ENCODE assay signal across 1 cellular context in genomic region chr6:28587011-28587745, GRCh38.
TF ChIP-seq lines count a peak whose summit lies in the region.

No MANE protein-coding gene starts in this region.

TF ChIP-seq in HEK293, 187 proteins besides CTCF, POLR2A, EP300 and RAD21 (continued from another document and continues in another):
- TF ChIP-seq PRDM2 (tag by site-specific recombination; IDR thresholded peaks at IDR 0.05; ENCODE audit: borderline replicate concordance) (no peak), ZSCAN16 (tag by site-specific recombination; IDR thresholded peaks at IDR 0.05) (peak; percentile 80), ZNF140 (tag by site-specific recombination; IDR thresholded peaks at IDR 0.05) (no peak), ZNF639 (tag by site-specific recombination; IDR thresholded peaks at IDR 0.05) (peak; percentile 54; the same call in 1 of the 2 replicates), ZBTB26 (tag by site-specific recombination; optimal IDR thresholded peaks at IDR 0.05) (peak; percentile 72), ZNF501 (tag by site-specific recombination; IDR thresholded peaks at IDR 0.05) (peak; percentile 90), ZNF623 (tag by site-specific recombination; IDR thresholded peaks at IDR 0.05) (no peak), ZNF174 (tag by site-specific recombination; IDR thresholded peaks at IDR 0.05) (no peak), ZNF449 (tag by site-specific recombination; IDR thresholded peaks at IDR 0.05) (no peak), ZNF433 (tag by site-specific recombination; IDR thresholded peaks at IDR 0.05; ENCODE audit: low read depth) (no peak), ZNF843 (tag by site-specific recombination; IDR thresholded peaks at IDR 0.05) (no peak), ZNF701 (tag by site-specific recombination; IDR thresholded peaks at IDR 0.05) (no peak), ZNF366 (tag by site-specific recombination; conservative IDR thresholded peaks at IDR 0.05) (no peak), ZNF707 (tag by site-specific recombination; IDR thresholded peaks at IDR 0.05) (no peak), ZBTB8A (tag by site-specific recombination; IDR thresholded peaks at IDR 0.05) (peak; percentile 55), REPIN1 (tag by site-specific recombination; IDR thresholded peaks at IDR 0.05; ENCODE audit: low read depth) (0 out of 2 replicates have a peak, but pooled peaks have one; percentile 74), ZFP3 (tag by site-specific recombination; IDR thresholded peaks at IDR 0.05; ENCODE audit: low read depth) (no peak), ZNF16 (tag by site-specific recombination; IDR thresholded peaks at IDR 0.05; ENCODE audit: low read depth) (no peak), BCL11B (tag by site-specific recombination; IDR thresholded peaks at IDR 0.05; ENCODE audit: low read depth) (no peak), ZFP69B (tag by site-specific recombination; IDR thresholded peaks at IDR 0.05) (peak; percentile 39; the same call in 1 of the 2 replicates), GLI2 (tag by site-specific recombination; IDR thresholded peaks at IDR 0.05; ENCODE audit: borderline replicate concordance, low read depth) (no peak), ZNF112 (tag by site-specific recombination; IDR thresholded peaks at IDR 0.05) (no peak), ZNF214 (tag by site-specific recombination; IDR thresholded peaks at IDR 0.05; ENCODE audit: borderline replicate concordance) (no peak), GLIS2 (tag by site-specific recombination; IDR thresholded peaks at IDR 0.05) (no peak; the same call in 1 of the 2 replicates), TCF7L2 (IDR thresholded peaks at IDR 0.05; ENCODE audit: borderline replicate concordance, low read depth, low read length) (no peak), ZNF391 (tag by site-specific recombination; IDR thresholded peaks at IDR 0.05; ENCODE audit: borderline replicate concordance, low read depth) (peak; percentile 23; the same call in 1 of the 2 replicates), ZNF24 (tag by site-specific recombination; IDR thresholded peaks at IDR 0.05) (0 out of 2 replicates have a peak, but pooled peaks have one; percentile 40), ZNF2 (tag by site-specific recombination; IDR thresholded peaks at IDR 0.05) (peak; percentile 49; the same call in 1 of the 2 replicates), MYNN (tag by site-specific recombination; IDR thresholded peaks at IDR 0.05; ENCODE audit: borderline replicate concordance) (no peak), ZNF48 (tag by site-specific recombination; IDR thresholded peaks at IDR 0.05) (no peak)
- TF ChIP-seq, protein P1, sequence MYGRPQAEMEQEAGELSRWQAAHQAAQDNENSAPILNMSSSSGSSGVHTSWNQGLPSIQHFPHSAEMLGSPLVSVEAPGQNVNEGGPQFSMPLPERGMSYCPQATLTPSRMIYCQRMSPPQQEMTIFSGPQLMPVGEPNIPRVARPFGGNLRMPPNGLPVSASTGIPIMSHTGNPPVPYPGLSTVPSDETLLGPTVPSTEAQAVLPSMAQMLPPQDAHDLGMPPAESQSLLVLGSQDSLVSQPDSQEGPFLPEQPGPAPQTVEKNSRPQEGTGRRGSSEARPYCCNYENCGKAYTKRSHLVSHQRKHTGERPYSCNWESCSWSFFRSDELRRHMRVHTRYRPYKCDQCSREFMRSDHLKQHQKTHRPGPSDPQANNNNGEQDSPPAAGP (tag by site-specific recombination; IDR thresholded peaks at IDR 0.05) = peak; percentile 86
- TF ChIP-seq, protein P2, sequence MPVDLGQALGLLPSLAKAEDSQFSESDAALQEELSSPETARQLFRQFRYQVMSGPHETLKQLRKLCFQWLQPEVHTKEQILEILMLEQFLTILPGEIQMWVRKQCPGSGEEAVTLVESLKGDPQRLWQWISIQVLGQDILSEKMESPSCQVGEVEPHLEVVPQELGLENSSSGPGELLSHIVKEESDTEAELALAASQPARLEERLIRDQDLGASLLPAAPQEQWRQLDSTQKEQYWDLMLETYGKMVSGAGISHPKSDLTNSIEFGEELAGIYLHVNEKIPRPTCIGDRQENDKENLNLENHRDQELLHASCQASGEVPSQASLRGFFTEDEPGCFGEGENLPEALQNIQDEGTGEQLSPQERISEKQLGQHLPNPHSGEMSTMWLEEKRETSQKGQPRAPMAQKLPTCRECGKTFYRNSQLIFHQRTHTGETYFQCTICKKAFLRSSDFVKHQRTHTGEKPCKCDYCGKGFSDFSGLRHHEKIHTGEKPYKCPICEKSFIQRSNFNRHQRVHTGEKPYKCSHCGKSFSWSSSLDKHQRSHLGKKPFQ (tag by site-specific recombination; IDR thresholded peaks at IDR 0.05) = no peak; the same call in 1 of the 2 replicates
- TF ChIP-seq, protein P3, sequence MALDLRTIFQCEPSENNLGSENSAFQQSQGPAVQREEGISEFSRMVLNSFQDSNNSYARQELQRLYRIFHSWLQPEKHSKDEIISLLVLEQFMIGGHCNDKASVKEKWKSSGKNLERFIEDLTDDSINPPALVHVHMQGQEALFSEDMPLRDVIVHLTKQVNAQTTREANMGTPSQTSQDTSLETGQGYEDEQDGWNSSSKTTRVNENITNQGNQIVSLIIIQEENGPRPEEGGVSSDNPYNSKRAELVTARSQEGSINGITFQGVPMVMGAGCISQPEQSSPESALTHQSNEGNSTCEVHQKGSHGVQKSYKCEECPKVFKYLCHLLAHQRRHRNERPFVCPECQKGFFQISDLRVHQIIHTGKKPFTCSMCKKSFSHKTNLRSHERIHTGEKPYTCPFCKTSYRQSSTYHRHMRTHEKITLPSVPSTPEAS (tag by site-specific recombination; IDR thresholded peaks at IDR 0.05) = no peak
- TF ChIP-seq, protein P4, sequence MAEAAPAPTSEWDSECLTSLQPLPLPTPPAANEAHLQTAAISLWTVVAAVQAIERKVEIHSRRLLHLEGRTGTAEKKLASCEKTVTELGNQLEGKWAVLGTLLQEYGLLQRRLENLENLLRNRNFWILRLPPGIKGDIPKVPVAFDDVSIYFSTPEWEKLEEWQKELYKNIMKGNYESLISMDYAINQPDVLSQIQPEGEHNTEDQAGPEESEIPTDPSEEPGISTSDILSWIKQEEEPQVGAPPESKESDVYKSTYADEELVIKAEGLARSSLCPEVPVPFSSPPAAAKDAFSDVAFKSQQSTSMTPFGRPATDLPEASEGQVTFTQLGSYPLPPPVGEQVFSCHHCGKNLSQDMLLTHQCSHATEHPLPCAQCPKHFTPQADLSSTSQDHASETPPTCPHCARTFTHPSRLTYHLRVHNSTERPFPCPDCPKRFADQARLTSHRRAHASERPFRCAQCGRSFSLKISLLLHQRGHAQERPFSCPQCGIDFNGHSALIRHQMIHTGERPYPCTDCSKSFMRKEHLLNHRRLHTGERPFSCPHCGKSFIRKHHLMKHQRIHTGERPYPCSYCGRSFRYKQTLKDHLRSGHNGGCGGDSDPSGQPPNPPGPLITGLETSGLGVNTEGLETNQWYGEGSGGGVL (tag by site-specific recombination; IDR thresholded peaks at IDR 0.05) = peak; percentile 64
- TF ChIP-seq, protein P5, sequence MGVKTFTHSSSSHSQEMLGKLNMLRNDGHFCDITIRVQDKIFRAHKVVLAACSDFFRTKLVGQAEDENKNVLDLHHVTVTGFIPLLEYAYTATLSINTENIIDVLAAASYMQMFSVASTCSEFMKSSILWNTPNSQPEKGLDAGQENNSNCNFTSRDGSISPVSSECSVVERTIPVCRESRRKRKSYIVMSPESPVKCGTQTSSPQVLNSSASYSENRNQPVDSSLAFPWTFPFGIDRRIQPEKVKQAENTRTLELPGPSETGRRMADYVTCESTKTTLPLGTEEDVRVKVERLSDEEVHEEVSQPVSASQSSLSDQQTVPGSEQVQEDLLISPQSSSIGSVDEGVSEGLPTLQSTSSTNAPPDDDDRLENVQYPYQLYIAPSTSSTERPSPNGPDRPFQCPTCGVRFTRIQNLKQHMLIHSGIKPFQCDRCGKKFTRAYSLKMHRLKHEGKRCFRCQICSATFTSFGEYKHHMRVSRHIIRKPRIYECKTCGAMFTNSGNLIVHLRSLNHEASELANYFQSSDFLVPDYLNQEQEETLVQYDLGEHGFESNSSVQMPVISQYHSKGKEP (tag by site-specific recombination; IDR thresholded peaks at IDR 0.05) = peak; percentile 9; the same call in 1 of the 2 replicates
- TF ChIP-seq, protein P6, sequence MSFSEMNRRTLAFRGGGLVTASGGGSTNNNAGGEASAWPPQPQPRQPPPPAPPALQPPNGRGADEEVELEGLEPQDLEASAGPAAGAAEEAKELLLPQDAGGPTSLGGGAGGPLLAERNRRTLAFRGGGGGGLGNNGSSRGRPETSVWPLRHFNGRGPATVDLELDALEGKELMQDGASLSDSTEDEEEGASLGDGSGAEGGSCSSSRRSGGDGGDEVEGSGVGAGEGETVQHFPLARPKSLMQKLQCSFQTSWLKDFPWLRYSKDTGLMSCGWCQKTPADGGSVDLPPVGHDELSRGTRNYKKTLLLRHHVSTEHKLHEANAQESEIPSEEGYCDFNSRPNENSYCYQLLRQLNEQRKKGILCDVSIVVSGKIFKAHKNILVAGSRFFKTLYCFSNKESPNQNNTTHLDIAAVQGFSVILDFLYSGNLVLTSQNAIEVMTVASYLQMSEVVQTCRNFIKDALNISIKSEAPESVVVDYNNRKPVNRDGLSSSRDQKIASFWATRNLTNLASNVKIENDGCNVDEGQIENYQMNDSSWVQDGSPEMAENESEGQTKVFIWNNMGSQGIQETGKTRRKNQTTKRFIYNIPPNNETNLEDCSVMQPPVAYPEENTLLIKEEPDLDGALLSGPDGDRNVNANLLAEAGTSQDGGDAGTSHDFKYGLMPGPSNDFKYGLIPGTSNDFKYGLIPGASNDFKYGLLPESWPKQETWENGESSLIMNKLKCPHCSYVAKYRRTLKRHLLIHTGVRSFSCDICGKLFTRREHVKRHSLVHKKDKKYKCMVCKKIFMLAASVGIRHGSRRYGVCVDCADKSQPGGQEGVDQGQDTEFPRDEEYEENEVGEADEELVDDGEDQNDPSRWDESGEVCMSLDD (tag by site-specific recombination; IDR thresholded peaks at IDR 0.05) = peak; percentile 78
